ENCODE assay signal across 8 cellular contexts in the genomic region with DNA sequence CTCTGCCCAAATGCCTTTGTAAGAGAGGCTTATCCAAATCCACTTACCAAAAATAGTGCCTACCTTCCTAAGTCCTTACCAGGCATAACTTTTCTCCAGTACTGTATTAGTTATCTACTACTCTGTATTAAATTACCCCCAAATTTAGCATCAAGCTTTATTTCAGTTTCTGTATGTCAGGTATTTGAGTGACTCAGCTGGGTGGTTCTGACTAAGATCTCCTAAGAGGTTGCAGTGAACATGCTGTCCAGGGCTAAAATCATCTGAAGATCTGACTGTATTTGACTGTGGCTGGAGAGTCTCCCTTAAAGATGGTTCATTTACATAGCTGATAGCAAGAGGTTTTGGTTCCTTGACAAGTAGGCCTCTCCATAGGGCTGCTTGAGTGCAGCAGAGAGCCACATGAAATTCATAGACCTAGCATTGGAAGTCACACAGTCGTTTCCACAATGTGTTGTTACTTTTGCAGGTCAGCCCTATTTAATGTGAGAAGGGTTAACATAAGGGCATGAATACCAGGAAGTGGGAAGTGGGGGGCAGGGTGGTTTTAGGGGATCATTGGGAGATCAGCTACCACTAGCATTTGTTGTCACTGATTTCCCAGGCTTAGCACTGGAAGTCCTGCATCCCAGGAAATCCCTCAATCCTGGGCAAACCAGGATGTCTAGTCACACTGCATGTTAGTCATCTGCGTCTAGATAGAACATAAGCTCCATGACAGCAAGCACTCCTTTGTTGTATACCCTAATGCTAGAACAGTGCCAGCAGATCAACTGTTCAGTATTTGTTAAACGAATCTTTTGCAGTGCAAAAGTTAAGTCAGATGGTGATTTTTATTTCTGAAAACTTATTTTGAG. TPM values are rescaled to one million over a fixed set of nuclear protein-coding genes. Genes with fewer than 3 reads are reported as not detected.
DNase-seq lines count a peak whose midpoint lies in the region; ATAC-seq and TF ChIP-seq lines count a peak whose summit lies in the region.

No MANE protein-coding gene starts in this region.

- H3K36me3 ChIP-seq in testis (ENCODE audit: low read depth, missing control alignments), result no peaks in the 10 kb centered on the region

- no peak overlapping the region for H3K4me3 ChIP-seq in testis

- no peaks in the 10 kb centered on the region for H3K9me3 Mint-ChIP-seq in activated naive CD4-positive, alpha-beta T cell treated with anti-CD3 and anti-CD28 coated beads, Interleukin-2, amount 50 U/mL, for 72 hours

- ATAC-seq in HG03520 (IDR thresholded peaks at IDR 0.05; ENCODE audit: unreplicated experiment), result peak; percentile 80
- peak; percentile 71 to 76 for ATAC-seq in activated naive CD4-positive, alpha-beta T cell treated with anti-CD3 and anti-CD28 coated beads, Interleukin-2, amount 50 U/mL, for 72 hours

- peaks cover 20% of the 10 kb centered on the region for H3K4me1 ChIP-seq in testis

- H3K27me3 ChIP-seq in testis, result no peaks in the 10 kb centered on the region

- TF ChIP-seq POLR2A in testis (IDR thresholded peaks at IDR 0.05), result no peak

- no peaks in the 10 kb centered on the region for H3K9me3 ChIP-seq in testis

- no peak overlapping the region for H3K27ac ChIP-seq in testis

- H3K27ac Mint-ChIP-seq in activated naive CD4-positive, alpha-beta T cell treated with anti-CD3 and anti-CD28 coated beads, Interleukin-2, amount 50 U/mL, for 72 hours, result peak overlapping the region; percentile 88 to 97

- H3K36me3 Mint-ChIP-seq in activated naive CD4-positive, alpha-beta T cell treated with anti-CD3 and anti-CD28 coated beads, Interleukin-2, amount 50 U/mL, for 72 hours, result peaks cover 31 to 35% of the 10 kb centered on the region in 2 donors

- 51 to 61% methylated on average over 3 of the region's 3 CpGs for WGBS in testis, 2 donors

- no peak for TF ChIP-seq CTCF in GM20000 (IDR thresholded peaks at IDR 0.05; ENCODE audit: extremely low read depth, missing control alignments)
- no peak for TF ChIP-seq CTCF in testis (IDR thresholded peaks at IDR 0.05)

- DNase-seq in EH (ENCODE audit: low read depth) (peak; percentile 79), GM20000 (ENCODE audit: low spot score) (peak; percentile 54), kidney tubule cell (ENCODE audit: low spot score) (peak; percentile 87), C1 segment of cervical spinal cord (lab: John Stamatoyannopoulos, UW) (no peak), retina (no peak), testis (no peak)
- DNase-seq in activated naive CD4-positive, alpha-beta T cell treated with anti-CD3 and anti-CD28 coated beads, Interleukin-2, amount 50 U/mL, for 72 hours (ENCODE audit: low spot score in 2 of 2), result no peak

- intact Hi-C loops in testis (cut with DNase I; ENCODE audit: low total_unique reads), result no loop called here

RNA-seq across cellular contexts. Expression of gene ZNF622, which starts 2.0 kb away (rescaled TPM):
- total RNA-seq in activated naive CD4-positive, alpha-beta T cell treated with anti-CD3 and anti-CD28 coated beads, Interleukin-2, amount 50 U/mL, for 72 hours, result 10 to 100 TPM; 24.4 to 37.3 TPM
- 10 to 100 TPM; 24.5 to 24.8 TPM for total RNA-seq in testis
- polyA plus RNA-seq in testis (ENCODE audit: insufficient read depth, low read depth, low replicate concordance), result 36.3 TPM

Comparison
In these comparisons a context has a peak if more than half of its experiments do, and no peak if none do; other contexts are left out.
1. DNase-seq: peak in EH (single experiment), GM20000 (single experiment) and kidney tubule cell (single experiment); none in activated naive CD4-positive, alpha-beta T cell treated with anti-CD3 and anti-CD28 coated beads, Interleukin-2, amount 50 U/mL, for 72 hours (0 of 2), C1 segment of cervical spinal cord (0 of 14), retina (single experiment) and testis (single experiment).